9 cellular contexts compared by ENCODE assay signal in the genomic region with DNA sequence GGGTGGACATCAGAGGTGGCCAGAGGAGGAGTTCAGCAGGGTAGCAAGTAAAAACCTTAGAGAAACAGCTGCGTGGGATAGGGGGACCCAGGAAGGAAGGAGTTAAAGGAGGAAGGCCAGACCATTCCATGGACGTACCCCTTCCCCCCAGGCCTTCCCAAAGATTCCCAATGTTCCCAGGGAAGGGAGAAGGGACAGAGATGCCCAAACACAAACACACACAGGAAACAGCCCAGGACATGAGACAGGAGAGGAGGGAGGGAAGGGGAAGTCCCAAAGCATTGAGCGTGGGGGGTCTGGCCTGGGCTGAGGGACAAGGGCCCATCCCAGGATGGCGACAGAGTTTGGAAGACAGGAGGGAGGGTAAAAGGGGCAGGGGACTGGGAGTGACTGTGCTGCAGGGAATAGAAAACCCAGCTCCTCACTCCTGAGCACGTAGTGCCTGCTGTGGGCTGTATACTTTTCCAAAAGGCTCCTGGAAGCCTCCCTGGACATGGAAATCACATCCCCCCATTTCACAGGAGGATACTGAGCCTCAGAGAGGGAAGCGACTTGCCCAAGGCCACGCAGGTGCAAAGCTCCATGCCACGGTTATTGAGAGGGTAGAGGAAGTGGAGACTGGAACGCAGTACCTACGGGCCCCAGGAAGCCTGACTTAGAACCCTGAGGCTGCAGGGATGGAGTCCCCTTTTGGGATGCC. TPM values are rescaled to one million over a fixed set of nuclear protein-coding genes. Genes with fewer than 3 reads are reported as not detected.
DNase-seq lines count a peak whose midpoint lies in the region; ATAC-seq and TF ChIP-seq lines count a peak whose summit lies in the region.
"Had no signal": no experiment of that assay in that cellular context is flagged by ENCODE, and none has a peak within 500 bp of the region (broad histone marks: within the 10 kb centered on the region; RNA-seq: fewer than 3 reads in every experiment).

No MANE protein-coding gene starts in this region.

- ATAC-seq in CD4-positive, alpha-beta T cell (ENCODE audit: poor library complexity): no peak
- no peak for ATAC-seq in T-helper 17 cell
- ATAC-seq in HG03460 (IDR thresholded peaks at IDR 0.05; ENCODE audit: unreplicated experiment): no peak
- ATAC-seq in foreskin keratinocyte: no peak

- no peak overlapping the region for H3K27ac Mint-ChIP-seq in CD4-positive, alpha-beta T cell
- no peak overlapping the region for H3K27ac Mint-ChIP-seq in T-helper 17 cell
- H3K27ac Mint-ChIP-seq: activated naive CD4-positive, alpha-beta T cell treated with anti-CD3 and anti-CD28 coated beads, Interleukin-2, amount 10 ng/mL, durations not matched to agents 7 days and 5 days had no signal

- no peaks in the 10 kb centered on the region for H3K36me3 Mint-ChIP-seq in CD4-positive, alpha-beta T cell (ENCODE audit: low read depth)
- peaks cover 2% of the 10 kb centered on the region for H3K36me3 Mint-ChIP-seq in T-helper 17 cell (ENCODE audit: low read depth)
- H3K36me3 Mint-ChIP-seq: activated naive CD4-positive, alpha-beta T cell treated with anti-CD3 and anti-CD28 coated beads, Interleukin-2, amount 10 ng/mL, durations not matched to agents 7 days and 5 days had no signal

- H3K4me3 ChIP-seq in foreskin fibroblast (ENCODE audit: low read depth in 1 of 2, low read length in 2 of 2) (peak overlapping the region; percentile 49 to 79), osteoblast (ENCODE audit: insufficient read depth, low read length) (peak overlapping the region; percentile 87)

- POLR2A ChIA-PET in CD4-positive, alpha-beta T cell (lab: Charles Lee): interaction anchor here (1.4 kb wide), 1 partner anchor 16 kb away, joined by 3 read pairs; no protein-coding TSS in a partner anchor

- H3K4me1 Mint-ChIP-seq in CD4-positive, alpha-beta T cell (ENCODE audit: low read depth): peaks cover 17% of the 10 kb centered on the region
- H3K4me1 Mint-ChIP-seq in T-helper 17 cell: peaks cover 8% of the 10 kb centered on the region

- peaks cover 8% of the 10 kb centered on the region for H3K9me3 Mint-ChIP-seq in CD4-positive, alpha-beta T cell

- no peak for TF ChIP-seq CTCF in CD4-positive, alpha-beta T cell (IDR thresholded peaks at IDR 0.05)
- TF ChIP-seq CTCF in foreskin fibroblast (IDR thresholded peaks at IDR 0.05; ENCODE audit: low read depth, low read length) (no peak), osteoblast (IDR thresholded peaks at IDR 0.05; ENCODE audit: extremely low read depth, low read depth, low read length) (no peak), foreskin keratinocyte (conservative IDR thresholded peaks at IDR 0.05) (no peak)

- intact Hi-C loops in CD4-positive, alpha-beta T cell (cut with DNase I, micrococcal nuclease): no loop called here

- H2AFZ ChIP-seq in osteoblast (ENCODE audit: low read length): peak overlapping the region; percentile 51

- peaks cover 18% of the 10 kb centered on the region for H3K9me3 ChIP-seq in CD4-positive, alpha-beta T cell (ENCODE audit: control insufficient read depth, low read length)
- H3K9me3 ChIP-seq in T-helper 17 cell (ENCODE audit: control insufficient read depth, low read length, poor library complexity, severe bottlenecking): no peaks in the 10 kb centered on the region
- H3K9me3 ChIP-seq in osteoblast (ENCODE audit: low read depth, low read length): peaks cover 8% of the 10 kb centered on the region

- H3K4me1 ChIP-seq in osteoblast (ENCODE audit: insufficient read depth, low read length): peaks cover 11% of the 10 kb centered on the region
- H3K4me1 ChIP-seq in foreskin keratinocyte: no peaks in the 10 kb centered on the region

- H4K20me1 ChIP-seq in osteoblast (ENCODE audit: insufficient read depth, low read length): peaks cover 11% of the 10 kb centered on the region

- peak overlapping the region; percentile 69 for H3K4me3 Mint-ChIP-seq in CD4-positive, alpha-beta T cell
- H3K4me3 Mint-ChIP-seq in T-helper 17 cell: peak overlapping the region; percentile 72
- H3K4me3 Mint-ChIP-seq: activated naive CD4-positive, alpha-beta T cell treated with anti-CD3 and anti-CD28 coated beads, Interleukin-2, amount 10 ng/mL, durations not matched to agents 7 days and 5 days had no signal

- H3K79me2 ChIP-seq in osteoblast (ENCODE audit: insufficient read depth, low read length): peaks cover 34% of the 10 kb centered on the region

- H3K36me3 ChIP-seq in osteoblast (ENCODE audit: insufficient read depth, low read length): peaks cover 33% of the 10 kb centered on the region

- H3K27me3 Mint-ChIP-seq in CD4-positive, alpha-beta T cell: peaks cover 18% of the 10 kb centered on the region
- peaks cover 25% of the 10 kb centered on the region for H3K27me3 Mint-ChIP-seq in T-helper 17 cell

- H3K4me2 ChIP-seq in osteoblast (ENCODE audit: insufficient read depth, low read length): peak overlapping the region; percentile 90

- DNase-seq in CD4-positive, alpha-beta T cell: no peak
- no peak for DNase-seq in T-helper 17 cell
- DNase-seq in foreskin fibroblast: peak in 1 of 2 donors; percentile 45
- peak; percentile 94 for DNase-seq in osteoblast (ENCODE audit: insufficient read length, low spot score, missing footprints)
- DNase-seq in foreskin keratinocyte: no peak
- DNase-seq in NK-92 treated with Interleukin-12 subunit alpha and Interleukin-12 subunit beta, amount 100 ng/mL, for 24 hours (lab: John Stamatoyannopoulos, UW): no peak
- no peak for DNase-seq in NCI-H524 treated with DMSO at 0.1 percent for 48 hours (lab: John Stamatoyannopoulos, UW)
- DNase-seq: activated naive CD4-positive, alpha-beta T cell treated with anti-CD3 and anti-CD28 coated beads, Interleukin-2, amount 10 ng/mL, durations not matched to agents 7 days and 5 days had no signal

- H3K27ac ChIP-seq in CD4-positive, alpha-beta T cell (ENCODE audit: low read depth, low read length): no peak overlapping the region
- H3K27ac ChIP-seq in osteoblast (ENCODE audit: low read depth, low read length) (peak overlapping the region; percentile 51), foreskin keratinocyte (no peak overlapping the region)

- H3K27me3 ChIP-seq in CD4-positive, alpha-beta T cell (ENCODE audit: control insufficient read depth, insufficient read depth, low read length): peaks cover 10% of the 10 kb centered on the region
- H3K27me3 ChIP-seq in osteoblast (ENCODE audit: insufficient read depth, low read length) (no peaks in the 10 kb centered on the region), foreskin keratinocyte (no peaks in the 10 kb centered on the region)

- CTCF ChIA-PET in CD4-positive, alpha-beta T cell (lab: Charles Lee): no interaction called here

RNA-seq across cellular contexts. Expression of gene SYDE1, which starts 1.1 kb away (rescaled TPM):
- total RNA-seq in CD4-positive, alpha-beta T cell: under 1 TPM in 1 of 2 experiments, not detected in 1; 0.22 TPM
- under 1 TPM in 1 of 2 donors, not detected in 1; 0.12 TPM for total RNA-seq in T-helper 17 cell
- 45.1 and 56.8 TPM in 2 replicates for total RNA-seq in osteoblast
- total RNA-seq in foreskin keratinocyte: 12.0 and 14.2 TPM in 2 replicates
- polyA plus RNA-seq in foreskin keratinocyte: 9.6 and 11.4 TPM in 2 replicates

RNA-seq across cellular contexts. Expression of gene OR1I1, which starts 26.3 kb away (rescaled TPM):
- total RNA-seq in CD4-positive, alpha-beta T cell: not detected
- total RNA-seq in T-helper 17 cell (not detected), osteoblast (not detected in 2 replicates), foreskin keratinocyte (not detected in 2 replicates)
- not detected in 2 replicates for polyA plus RNA-seq in foreskin keratinocyte

RNA-seq across cellular contexts. Expression of gene CASP14, which starts 59.0 kb away (rescaled TPM):
- not detected for total RNA-seq in CD4-positive, alpha-beta T cell
- not detected for total RNA-seq in T-helper 17 cell
- not detected in 2 replicates for total RNA-seq in osteoblast
- 0.07 and 0.10 TPM in 2 replicates for total RNA-seq in foreskin keratinocyte
- polyA plus RNA-seq in foreskin keratinocyte: 0.07 TPM in 1 of 2 replicates, not detected in the other
